ENCODE assay signal across 1 cellular context in the genomic region with DNA sequence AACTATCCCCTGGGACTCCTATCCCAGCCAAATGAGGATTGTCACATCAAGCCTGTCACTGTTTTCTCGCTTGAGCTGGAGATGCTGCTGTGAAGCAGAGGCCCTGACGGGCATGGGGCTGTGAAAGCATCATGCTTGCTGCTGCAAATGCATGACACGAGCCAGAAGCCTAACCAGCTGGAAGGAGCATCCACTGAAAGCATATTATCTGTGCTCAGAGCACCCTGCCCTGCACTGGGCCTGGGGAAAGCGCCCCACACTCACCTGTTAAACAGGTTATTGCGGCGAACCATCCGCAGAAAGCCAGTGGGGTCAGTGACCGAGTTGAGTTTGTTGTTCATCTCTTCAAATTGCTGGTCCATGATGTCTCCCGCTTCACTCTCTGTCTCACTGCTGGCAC.
TF ChIP-seq lines count a peak whose summit lies in the region.

No MANE protein-coding gene starts in this region.

TF ChIP-seq in SK-N-SH, 30 proteins besides CTCF, POLR2A, EP300 and RAD21 (continued from another document):
- TF ChIP-seq, protein P1, sequence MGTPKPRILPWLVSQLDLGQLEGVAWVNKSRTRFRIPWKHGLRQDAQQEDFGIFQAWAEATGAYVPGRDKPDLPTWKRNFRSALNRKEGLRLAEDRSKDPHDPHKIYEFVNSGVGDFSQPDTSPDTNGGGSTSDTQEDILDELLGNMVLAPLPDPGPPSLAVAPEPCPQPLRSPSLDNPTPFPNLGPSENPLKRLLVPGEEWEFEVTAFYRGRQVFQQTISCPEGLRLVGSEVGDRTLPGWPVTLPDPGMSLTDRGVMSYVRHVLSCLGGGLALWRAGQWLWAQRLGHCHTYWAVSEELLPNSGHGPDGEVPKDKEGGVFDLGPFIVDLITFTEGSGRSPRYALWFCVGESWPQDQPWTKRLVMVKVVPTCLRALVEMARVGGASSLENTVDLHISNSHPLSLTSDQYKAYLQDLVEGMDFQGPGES (IDR thresholded peaks at IDR 0.05; ENCODE audit: low read depth, low read length), result no peak
- TF ChIP-seq MEF2A (IDR thresholded peaks at IDR 0.05; ENCODE audit: borderline replicate concordance, low read depth) (no peak), NRF1 (IDR thresholded peaks at IDR 0.05; ENCODE audit: low read depth, low read length) (no peak), YY1 (IDR thresholded peaks at IDR 0.05; ENCODE audit: low read depth) (no peak), EZH2phosphoT487 (IDR thresholded peaks at IDR 0.05; ENCODE audit: borderline replicate concordance, low read depth) (no peak), MXI1 (IDR thresholded peaks at IDR 0.05; ENCODE audit: low read depth, low read length) (no peak), FOXM1 (IDR thresholded peaks at IDR 0.05; ENCODE audit: low read depth) (no peak), RCOR1 (IDR thresholded peaks at IDR 0.05; ENCODE audit: low read length) (no peak), FOXJ3 (CRISPR knock-in tag; IDR thresholded peaks at IDR 0.05) (no peak), SIN3A (IDR thresholded peaks at IDR 0.05; ENCODE audit: borderline replicate concordance, low read depth, low read length) (no peak), NFIC (IDR thresholded peaks at IDR 0.05; ENCODE audit: borderline replicate concordance) (no peak), RXRA (IDR thresholded peaks at IDR 0.05; ENCODE audit: borderline replicate concordance, low read depth) (no peak)
- TF ChIP-seq, protein P2, sequence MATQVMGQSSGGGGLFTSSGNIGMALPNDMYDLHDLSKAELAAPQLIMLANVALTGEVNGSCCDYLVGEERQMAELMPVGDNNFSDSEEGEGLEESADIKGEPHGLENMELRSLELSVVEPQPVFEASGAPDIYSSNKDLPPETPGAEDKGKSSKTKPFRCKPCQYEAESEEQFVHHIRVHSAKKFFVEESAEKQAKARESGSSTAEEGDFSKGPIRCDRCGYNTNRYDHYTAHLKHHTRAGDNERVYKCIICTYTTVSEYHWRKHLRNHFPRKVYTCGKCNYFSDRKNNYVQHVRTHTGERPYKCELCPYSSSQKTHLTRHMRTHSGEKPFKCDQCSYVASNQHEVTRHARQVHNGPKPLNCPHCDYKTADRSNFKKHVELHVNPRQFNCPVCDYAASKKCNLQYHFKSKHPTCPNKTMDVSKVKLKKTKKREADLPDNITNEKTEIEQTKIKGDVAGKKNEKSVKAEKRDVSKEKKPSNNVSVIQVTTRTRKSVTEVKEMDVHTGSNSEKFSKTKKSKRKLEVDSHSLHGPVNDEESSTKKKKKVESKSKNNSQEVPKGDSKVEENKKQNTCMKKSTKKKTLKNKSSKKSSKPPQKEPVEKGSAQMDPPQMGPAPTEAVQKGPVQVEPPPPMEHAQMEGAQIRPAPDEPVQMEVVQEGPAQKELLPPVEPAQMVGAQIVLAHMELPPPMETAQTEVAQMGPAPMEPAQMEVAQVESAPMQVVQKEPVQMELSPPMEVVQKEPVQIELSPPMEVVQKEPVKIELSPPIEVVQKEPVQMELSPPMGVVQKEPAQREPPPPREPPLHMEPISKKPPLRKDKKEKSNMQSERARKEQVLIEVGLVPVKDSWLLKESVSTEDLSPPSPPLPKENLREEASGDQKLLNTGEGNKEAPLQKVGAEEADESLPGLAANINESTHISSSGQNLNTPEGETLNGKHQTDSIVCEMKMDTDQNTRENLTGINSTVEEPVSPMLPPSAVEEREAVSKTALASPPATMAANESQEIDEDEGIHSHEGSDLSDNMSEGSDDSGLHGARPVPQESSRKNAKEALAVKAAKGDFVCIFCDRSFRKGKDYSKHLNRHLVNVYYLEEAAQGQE (IDR thresholded peaks at IDR 0.05; ENCODE audit: low read depth, low read length), result no peak
- TF ChIP-seq, protein P3, sequence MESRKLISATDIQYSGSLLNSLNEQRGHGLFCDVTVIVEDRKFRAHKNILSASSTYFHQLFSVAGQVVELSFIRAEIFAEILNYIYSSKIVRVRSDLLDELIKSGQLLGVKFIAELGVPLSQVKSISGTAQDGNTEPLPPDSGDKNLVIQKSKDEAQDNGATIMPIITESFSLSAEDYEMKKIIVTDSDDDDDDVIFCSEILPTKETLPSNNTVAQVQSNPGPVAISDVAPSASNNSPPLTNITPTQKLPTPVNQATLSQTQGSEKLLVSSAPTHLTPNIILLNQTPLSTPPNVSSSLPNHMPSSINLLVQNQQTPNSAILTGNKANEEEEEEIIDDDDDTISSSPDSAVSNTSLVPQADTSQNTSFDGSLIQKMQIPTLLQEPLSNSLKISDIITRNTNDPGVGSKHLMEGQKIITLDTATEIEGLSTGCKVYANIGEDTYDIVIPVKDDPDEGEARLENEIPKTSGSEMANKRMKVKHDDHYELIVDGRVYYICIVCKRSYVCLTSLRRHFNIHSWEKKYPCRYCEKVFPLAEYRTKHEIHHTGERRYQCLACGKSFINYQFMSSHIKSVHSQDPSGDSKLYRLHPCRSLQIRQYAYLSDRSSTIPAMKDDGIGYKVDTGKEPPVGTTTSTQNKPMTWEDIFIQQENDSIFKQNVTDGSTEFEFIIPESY (IDR thresholded peaks at IDR 0.05; ENCODE audit: borderline replicate concordance, low read depth), result no peak
